Comparison of ENCODE assay signal across 21 cellular contexts in the genomic region with DNA sequence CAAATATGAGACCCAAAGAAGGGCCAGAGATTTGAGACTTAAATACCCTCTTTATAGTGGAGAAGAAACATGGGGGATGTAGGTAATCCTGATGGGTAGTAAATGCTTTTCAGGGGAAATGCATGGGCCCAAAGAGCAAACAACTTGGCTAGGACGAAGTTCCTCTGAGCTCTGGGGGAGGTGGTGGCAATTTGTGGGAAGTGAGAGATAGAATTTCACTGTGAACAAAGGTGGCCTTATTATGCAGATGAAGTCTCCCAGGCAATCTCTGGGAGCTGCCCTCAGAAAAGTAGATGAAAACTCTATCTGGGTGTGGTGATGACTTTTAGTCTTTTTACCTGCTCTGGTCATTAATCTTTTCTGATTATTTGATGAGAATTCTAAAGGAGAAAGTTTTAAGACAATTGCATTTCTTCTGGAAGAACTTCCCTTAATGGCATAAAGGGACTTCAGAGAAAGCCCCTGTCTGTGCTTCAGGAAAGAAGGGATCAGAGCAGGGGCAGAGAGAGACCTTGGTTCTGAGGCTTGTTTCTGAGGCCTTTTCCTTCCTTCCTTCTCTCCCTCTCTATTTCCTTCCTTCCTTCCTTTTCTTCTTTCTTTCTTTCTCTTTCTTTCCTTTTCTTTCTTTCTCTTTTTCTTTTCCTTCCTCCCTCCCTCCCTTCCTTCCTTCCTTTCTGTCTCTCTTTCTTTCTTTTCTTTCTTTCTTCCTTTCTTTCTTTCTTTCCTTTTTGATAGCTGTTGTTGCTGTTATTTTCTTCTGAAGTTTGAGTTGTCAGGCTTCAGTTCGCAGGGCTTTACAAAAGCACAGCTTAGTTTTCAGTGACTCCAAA. TPM values are rescaled to one million over a fixed set of nuclear protein-coding genes. Genes with fewer than 3 reads are reported as not detected.
DNase-seq lines count a peak whose midpoint lies in the region; FAIRE-seq and TF ChIP-seq lines count a peak whose summit lies in the region.
"Had no signal": no experiment of that assay in that cellular context is flagged by ENCODE, and none has a peak within 500 bp of the region (broad histone marks: within the 10 kb centered on the region; RNA-seq: fewer than 3 reads in every experiment).

No MANE protein-coding gene starts in this region.

- H3K27ac Mint-ChIP-seq in astrocyte (ENCODE audit: unreplicated experiment), result no peak overlapping the region
- H3K27ac Mint-ChIP-seq: activated B cell treated with CpG ODN at 0.5 μM for 24 hours; activated CD8-positive, alpha-beta T cell treated with anti-CD3 and anti-CD28 coated beads, Interleukin-2, amount 10 ng/mL, durations not matched to agents 7 days and 5 days; CD4-positive, alpha-beta memory T cell; HFFc6 had no signal

- peak; percentile 59 for FAIRE-seq in astrocyte (lab: Jason Lieb, UNC)

- intact Hi-C loops in testis (cut with DNase I; ENCODE audit: low total_unique reads), result no loop called here

- H3K36me3 Mint-ChIP-seq in astrocyte (ENCODE audit: low read depth, unreplicated experiment), result no peaks in the 10 kb centered on the region
- H3K36me3 Mint-ChIP-seq: CD4-positive, alpha-beta memory T cell had no signal

- H3K27ac ChIP-seq in astrocyte (ENCODE audit: low read depth, low read length), result no peak overlapping the region
- no peak overlapping the region for H3K27ac ChIP-seq in testis
- H3K27ac ChIP-seq: 22Rv1, adrenal gland, neutrophil, SK-N-MC had no signal

- peaks cover 3% of the 10 kb centered on the region for H3K9me3 Mint-ChIP-seq in astrocyte (ENCODE audit: unreplicated experiment)
- H3K9me3 Mint-ChIP-seq: activated B cell treated with CpG ODN at 0.5 μM for 24 hours had no signal

- TF ChIP-seq POLR2A in testis (IDR thresholded peaks at IDR 0.05), result no peak

- H3K4me1 Mint-ChIP-seq in astrocyte (ENCODE audit: low read depth, unreplicated experiment), result no peaks in the 10 kb centered on the region
- H3K4me1 Mint-ChIP-seq: activated B cell treated with CpG ODN at 0.5 μM for 24 hours had no signal

- no peaks in the 10 kb centered on the region for H3K79me2 ChIP-seq in astrocyte (ENCODE audit: insufficient read depth, low read length)

- no peaks in the 10 kb centered on the region for H3K36me3 ChIP-seq in astrocyte (ENCODE audit: insufficient read depth, low read length)
- no peaks in the 10 kb centered on the region for H3K36me3 ChIP-seq in testis (ENCODE audit: low read depth, missing control alignments)
- H3K36me3 ChIP-seq: adrenal gland, neutrophil had no signal

- no peaks in the 10 kb centered on the region for H3K27me3 Mint-ChIP-seq in astrocyte (ENCODE audit: low read depth, unreplicated experiment)

- WGBS in testis, 2 donors, result 53 to 58% methylated on average over 2 of the region's 2 CpGs

- H4K20me1 ChIP-seq in astrocyte (ENCODE audit: insufficient read depth, low read length), result no peaks in the 10 kb centered on the region

- H3K27me3 ChIP-seq in astrocyte (ENCODE audit: insufficient read depth, low read length) (no peaks in the 10 kb centered on the region), testis (no peaks in the 10 kb centered on the region)
- H3K27me3 ChIP-seq: neutrophil had no signal

- no peak for TF ChIP-seq CTCF in astrocyte (IDR thresholded peaks at IDR 0.05; ENCODE audit: insufficient read depth, low read depth, low read length)
- no peak for TF ChIP-seq CTCF in testis (IDR thresholded peaks at IDR 0.05)

- no peak overlapping the region for H3K4me3 Mint-ChIP-seq in astrocyte (ENCODE audit: unreplicated experiment)
- H3K4me3 Mint-ChIP-seq: activated B cell treated with CpG ODN at 0.5 μM for 24 hours; activated CD8-positive, alpha-beta T cell treated with anti-CD3 and anti-CD28 coated beads, Interleukin-2, amount 10 ng/mL, durations not matched to agents 7 days and 5 days; CD4-positive, alpha-beta memory T cell; HFFc6 had no signal

- H3K4me1 ChIP-seq in astrocyte (ENCODE audit: insufficient read depth, low read length), result no peaks in the 10 kb centered on the region
- H3K4me1 ChIP-seq in testis, result no peaks in the 10 kb centered on the region
- H3K4me1 ChIP-seq: adrenal gland had no signal

- no peak overlapping the region for H3K4me3 ChIP-seq in astrocyte (ENCODE audit: insufficient read depth, low read depth, low read length)
- H3K4me3 ChIP-seq in testis, result no peak overlapping the region
- H3K4me3 ChIP-seq: adrenal gland, SK-N-MC, smooth muscle cell had no signal

- no peak overlapping the region for H2AFZ ChIP-seq in astrocyte (ENCODE audit: low read depth, low read length)

- H3K9me3 ChIP-seq in astrocyte (ENCODE audit: insufficient read depth, low read depth, low read length), result no peaks in the 10 kb centered on the region
- H3K9me3 ChIP-seq in testis, result no peaks in the 10 kb centered on the region
- H3K9me3 ChIP-seq: adrenal gland, neutrophil had no signal

- DNase-seq in NCI-H748 (lab: John Stamatoyannopoulos, UW; ENCODE audit: unreplicated experiment), result peak; percentile 58
- DNase-seq in NCI-H748 treated with DMSO at 0.1 percent for 48 hours (lab: John Stamatoyannopoulos, UW), result no peak
- DNase-seq in astrocyte (ENCODE audit: low read depth), result no peak
- peak; percentile 41 for DNase-seq in iPS-NIHi11 (ENCODE audit: low spot score)
- DNase-seq in testis, result peak; percentile 17
- no peak for DNase-seq in stimulated activated naive CD4-positive, alpha-beta T cell treated with Interleukin-2 at 50 U/mL for 16 hours (lab: John Stamatoyannopoulos, UW)
- no peak for DNase-seq in T-helper 1 cell
- no peak for DNase-seq in DMS79 treated with DMSO at 0.1 percent for 48 hours (lab: John Stamatoyannopoulos, UW)
- DNase-seq: activated B cell treated with CpG ODN at 0.5 μM for 24 hours; activated CD8-positive, alpha-beta T cell treated with anti-CD3 and anti-CD28 coated beads, Interleukin-2, amount 10 ng/mL, durations not matched to agents 7 days and 5 days; activated gamma-delta T cell treated with Interleukin-2 at 50 U/mL for 16 hours; adrenal gland; CD4-positive, alpha-beta memory T cell; HFFc6; NCI-H1092 treated with DMSO at 0.1 percent for 48 hours; NCI-H2081 treated with DMSO at 0.1 percent for 48 hours; stimulated activated naive CD4-positive, alpha-beta T cell had no signal

- H3K4me2 ChIP-seq in astrocyte (ENCODE audit: low read length), result no peak overlapping the region
- H3K4me2 ChIP-seq: smooth muscle cell had no signal

- no peak overlapping the region for H3K9ac ChIP-seq in astrocyte (ENCODE audit: low read length)

RNA-seq across cellular contexts. Expression of gene MAOA, which starts 37.5 kb away (rescaled TPM):
- total RNA-seq in astrocyte (1.8 and 2.5 TPM in 2 replicates), testis (10 to 100 TPM in 1 of 2 donors, 1 to 10 TPM in 1; 6.5 to 12.3 TPM)
- polyA plus RNA-seq in testis (ENCODE audit: insufficient read depth, low read depth, low replicate concordance), result 11.8 TPM
- total RNA-seq: activated CD8-positive, alpha-beta T cell treated with anti-CD3 and anti-CD28 coated beads, Interleukin-2, amount 10 ng/mL, durations not matched to agents 7 days and 5 days had no signal

Comparison
In these comparisons a context has a peak if more than half of its experiments do, and no peak if none do; other contexts are left out.
1. DNase-seq: peak in NCI-H748 (single experiment), iPS-NIHi11 (single experiment) and testis (single experiment); none in NCI-H748 treated with DMSO at 0.1 percent for 48 hours (single experiment), astrocyte (single experiment), stimulated activated naive CD4-positive, alpha-beta T cell treated with Interleukin-2 at 50 U/mL for 16 hours (single experiment), T-helper 1 cell (0 of 5) and DMS79 treated with DMSO at 0.1 percent for 48 hours (single experiment).